In the genomic region with DNA sequence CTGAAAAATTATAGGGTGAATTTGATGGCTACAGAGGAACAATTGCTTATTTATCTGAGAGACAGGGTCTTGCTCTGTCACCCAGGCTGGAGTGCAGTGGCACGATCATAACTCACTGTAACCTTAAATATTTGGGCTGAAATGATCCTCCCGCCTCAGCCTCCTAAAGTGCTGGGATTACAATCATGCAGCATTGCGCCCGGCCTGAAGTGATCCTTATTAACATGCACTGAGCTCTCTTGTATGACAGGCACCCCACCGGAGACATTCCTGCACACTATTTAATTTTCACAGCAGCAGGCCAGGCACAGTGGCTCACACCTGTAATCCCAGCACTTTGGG, we compare ENCODE assay signal across 1 cellular context.
TF ChIP-seq lines count a peak whose summit lies in the region.

No MANE protein-coding gene starts in this region.

TF ChIP-seq in GM23338, 12 proteins besides CTCF, POLR2A, EP300 and RAD21:
- TF ChIP-seq, protein P1, sequence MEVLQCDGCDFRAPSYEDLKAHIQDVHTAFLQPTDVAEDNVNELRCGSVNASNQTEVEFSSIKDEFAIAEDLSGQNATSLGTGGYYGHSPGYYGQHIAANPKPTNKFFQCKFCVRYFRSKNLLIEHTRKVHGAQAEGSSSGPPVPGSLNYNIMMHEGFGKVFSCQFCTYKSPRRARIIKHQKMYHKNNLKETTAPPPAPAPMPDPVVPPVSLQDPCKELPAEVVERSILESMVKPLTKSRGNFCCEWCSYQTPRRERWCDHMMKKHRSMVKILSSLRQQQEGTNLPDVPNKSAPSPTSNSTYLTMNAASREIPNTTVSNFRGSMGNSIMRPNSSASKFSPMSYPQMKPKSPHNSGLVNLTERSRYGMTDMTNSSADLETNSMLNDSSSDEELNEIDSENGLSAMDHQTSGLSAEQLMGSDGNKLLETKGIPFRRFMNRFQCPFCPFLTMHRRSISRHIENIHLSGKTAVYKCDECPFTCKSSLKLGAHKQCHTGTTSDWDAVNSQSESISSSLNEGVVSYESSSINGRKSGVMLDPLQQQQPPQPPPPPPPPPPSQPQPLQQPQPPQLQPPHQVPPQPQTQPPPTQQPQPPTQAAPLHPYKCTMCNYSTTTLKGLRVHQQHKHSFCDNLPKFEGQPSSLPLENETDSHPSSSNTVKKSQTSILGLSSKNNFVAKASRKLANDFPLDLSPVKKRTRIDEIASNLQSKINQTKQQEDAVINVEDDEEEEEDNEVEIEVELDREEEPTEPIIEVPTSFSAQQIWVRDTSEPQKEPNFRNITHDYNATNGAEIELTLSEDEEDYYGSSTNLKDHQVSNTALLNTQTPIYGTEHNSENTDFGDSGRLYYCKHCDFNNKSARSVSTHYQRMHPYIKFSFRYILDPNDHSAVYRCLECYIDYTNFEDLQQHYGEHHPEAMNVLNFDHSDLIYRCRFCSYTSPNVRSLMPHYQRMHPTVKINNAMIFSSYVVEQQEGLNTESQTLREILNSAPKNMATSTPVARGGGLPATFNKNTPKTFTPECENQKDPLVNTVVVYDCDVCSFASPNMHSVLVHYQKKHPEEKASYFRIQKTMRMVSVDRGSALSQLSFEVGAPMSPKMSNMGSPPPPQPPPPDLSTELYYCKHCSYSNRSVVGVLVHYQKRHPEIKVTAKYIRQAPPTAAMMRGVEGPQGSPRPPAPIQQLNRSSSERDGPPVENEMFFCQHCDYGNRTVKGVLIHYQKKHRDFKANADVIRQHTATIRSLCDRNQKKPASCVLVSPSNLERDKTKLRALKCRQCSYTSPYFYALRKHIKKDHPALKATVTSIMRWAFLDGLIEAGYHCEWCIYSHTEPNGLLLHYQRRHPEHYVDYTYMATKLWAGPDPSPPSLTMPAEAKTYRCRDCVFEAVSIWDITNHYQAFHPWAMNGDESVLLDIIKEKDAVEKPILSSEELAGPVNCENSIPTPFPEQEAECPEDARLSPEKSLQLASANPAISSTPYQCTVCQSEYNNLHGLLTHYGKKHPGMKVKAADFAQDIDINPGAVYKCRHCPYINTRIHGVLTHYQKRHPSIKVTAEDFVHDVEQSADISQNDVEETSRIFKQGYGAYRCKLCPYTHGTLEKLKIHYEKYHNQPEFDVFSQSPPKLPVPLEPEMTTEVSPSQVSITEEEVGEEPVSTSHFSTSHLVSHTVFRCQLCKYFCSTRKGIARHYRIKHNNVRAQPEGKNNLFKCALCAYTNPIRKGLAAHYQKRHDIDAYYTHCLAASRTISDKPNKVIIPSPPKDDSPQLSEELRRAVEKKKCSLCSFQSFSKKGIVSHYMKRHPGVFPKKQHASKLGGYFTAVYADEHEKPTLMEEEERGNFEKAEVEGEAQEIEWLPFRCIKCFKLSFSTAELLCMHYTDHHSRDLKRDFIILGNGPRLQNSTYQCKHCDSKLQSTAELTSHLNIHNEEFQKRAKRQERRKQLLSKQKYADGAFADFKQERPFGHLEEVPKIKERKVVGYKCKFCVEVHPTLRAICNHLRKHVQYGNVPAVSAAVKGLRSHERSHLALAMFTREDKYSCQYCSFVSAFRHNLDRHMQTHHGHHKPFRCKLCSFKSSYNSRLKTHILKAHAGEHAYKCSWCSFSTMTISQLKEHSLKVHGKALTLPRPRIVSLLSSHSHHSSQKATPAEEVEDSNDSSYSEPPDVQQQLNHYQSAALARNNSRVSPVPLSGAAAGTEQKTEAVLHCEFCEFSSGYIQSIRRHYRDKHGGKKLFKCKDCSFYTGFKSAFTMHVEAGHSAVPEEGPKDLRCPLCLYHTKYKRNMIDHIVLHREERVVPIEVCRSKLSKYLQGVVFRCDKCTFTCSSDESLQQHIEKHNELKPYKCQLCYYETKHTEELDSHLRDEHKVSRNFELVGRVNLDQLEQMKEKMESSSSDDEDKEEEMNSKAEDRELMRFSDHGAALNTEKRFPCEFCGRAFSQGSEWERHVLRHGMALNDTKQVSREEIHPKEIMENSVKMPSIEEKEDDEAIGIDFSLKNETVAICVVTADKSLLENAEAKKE (CRISPR knock-in tag; IDR thresholded peaks at IDR 0.05) = no peak
- no peak for TF ChIP-seq EZH2 (IDR thresholded peaks at IDR 0.05; ENCODE audit: low read depth, unreplicated experiment)
- TF ChIP-seq JUNB (IDR thresholded peaks at IDR 0.05; ENCODE audit: unreplicated experiment) = no peak
- TF ChIP-seq POLR2AphosphoS5 (IDR thresholded peaks at IDR 0.05; ENCODE audit: low read depth) = no peak
- no peak for TF ChIP-seq STAT1 (IDR thresholded peaks at IDR 0.05; ENCODE audit: unreplicated experiment)
